8 cellular contexts compared by ENCODE assay signal in the genomic region with DNA sequence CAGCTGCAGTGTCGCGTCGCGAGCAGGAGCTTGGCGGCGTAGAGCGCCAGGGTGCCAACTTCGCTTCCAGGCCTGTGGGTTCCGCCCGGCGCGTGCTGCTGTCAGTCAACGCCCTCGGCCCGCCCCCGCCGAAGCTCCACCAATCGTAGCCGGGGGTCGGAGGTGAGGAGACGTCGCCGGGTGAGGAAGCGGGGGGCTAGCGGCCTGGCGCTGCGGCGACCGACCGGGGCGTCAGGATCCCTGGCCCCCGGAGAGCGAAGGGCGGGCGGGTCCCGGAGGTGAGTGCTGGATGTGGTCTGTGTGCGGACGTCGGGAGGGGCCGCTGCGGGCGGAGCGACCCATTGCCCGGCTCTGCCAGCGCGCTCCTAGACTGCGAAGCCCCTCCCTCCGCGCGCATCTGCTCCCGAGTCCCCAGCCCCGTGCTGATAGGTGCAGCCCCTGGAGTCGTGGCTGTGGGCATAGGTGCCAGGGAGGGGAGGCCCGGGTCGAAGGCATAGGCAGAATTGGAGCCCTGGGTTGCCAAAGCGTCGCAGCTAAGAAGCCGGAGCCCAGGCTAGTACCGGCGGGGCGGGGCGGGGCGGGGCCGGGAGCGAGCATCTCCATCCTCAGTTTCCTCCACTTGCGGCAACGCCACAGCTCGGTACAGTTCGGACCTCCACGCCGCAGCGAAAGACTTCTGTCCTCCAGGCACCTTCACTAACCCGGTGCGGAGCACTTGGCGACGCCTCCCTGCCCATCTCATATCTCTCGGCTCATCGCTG.
DNase-seq lines count a peak whose midpoint lies in the region; ATAC-seq and TF ChIP-seq lines count a peak whose summit lies in the region.

NXPE3 (plus strand) TSS at position 165 of the 761 bp plus-strand sequence. CDS start 6,386 bp downstream, outside the sequence.

- TF ChIP-seq CTCF in choroid plexus epithelial cell (conservative IDR thresholded peaks at IDR 0.05; ENCODE audit: low read depth, low read length), result no peak

- DNase-seq in AML-193 (lab: John Stamatoyannopoulos, UW), result peak; percentile 90 to 91
- DNase-seq in NCI-H446 treated with DMSO at 0.1 percent for 48 hours (lab: John Stamatoyannopoulos, UW), result peak; percentile 67
- peak; percentile 91 for DNase-seq in activated CD4-positive, alpha-beta T cell treated with anti-CD3 and anti-CD28 coated beads for 24 hours (ENCODE audit: low read depth in 2 of 2)
- peak; percentile 68 for DNase-seq in choroid plexus epithelial cell (ENCODE audit: low read depth)
- DNase-seq in kidney tubule cell (ENCODE audit: low spot score), result peak; percentile 83
- peak; percentile 87 to 94 (median 90) for DNase-seq in stimulated activated CD4-positive, alpha-beta T cell treated with anti-CD3 and anti-CD28 coated beads, Interleukin-1b, Interleukin-23, amount 100 ng/mL, for 24 hours (ENCODE audit: low read depth in 4 of 4, low spot score in 1 of 4)

- peak; percentile 92 for ATAC-seq in HG03378 (IDR thresholded peaks at IDR 0.05; ENCODE audit: unreplicated experiment)

- TF ChIP-seq POLR2A in GM19099 (IDR thresholded peaks at IDR 0.05; ENCODE audit: extremely low read depth, insufficient read length, low read depth), result peak; percentile 58

- H3K4me3 ChIP-seq in choroid plexus epithelial cell (ENCODE audit: low read depth, low read length), result peak within 1 kb of the TSS; percentile 95

Comparison
In these comparisons a context has a peak if more than half of its experiments do, and no peak if none do; other contexts are left out.
1. Peak in every context shown above with its lines: DNase-seq, ATAC-seq and H3K4me3 ChIP-seq.